7 cellular contexts compared by ENCODE assay signal in the genomic region with DNA sequence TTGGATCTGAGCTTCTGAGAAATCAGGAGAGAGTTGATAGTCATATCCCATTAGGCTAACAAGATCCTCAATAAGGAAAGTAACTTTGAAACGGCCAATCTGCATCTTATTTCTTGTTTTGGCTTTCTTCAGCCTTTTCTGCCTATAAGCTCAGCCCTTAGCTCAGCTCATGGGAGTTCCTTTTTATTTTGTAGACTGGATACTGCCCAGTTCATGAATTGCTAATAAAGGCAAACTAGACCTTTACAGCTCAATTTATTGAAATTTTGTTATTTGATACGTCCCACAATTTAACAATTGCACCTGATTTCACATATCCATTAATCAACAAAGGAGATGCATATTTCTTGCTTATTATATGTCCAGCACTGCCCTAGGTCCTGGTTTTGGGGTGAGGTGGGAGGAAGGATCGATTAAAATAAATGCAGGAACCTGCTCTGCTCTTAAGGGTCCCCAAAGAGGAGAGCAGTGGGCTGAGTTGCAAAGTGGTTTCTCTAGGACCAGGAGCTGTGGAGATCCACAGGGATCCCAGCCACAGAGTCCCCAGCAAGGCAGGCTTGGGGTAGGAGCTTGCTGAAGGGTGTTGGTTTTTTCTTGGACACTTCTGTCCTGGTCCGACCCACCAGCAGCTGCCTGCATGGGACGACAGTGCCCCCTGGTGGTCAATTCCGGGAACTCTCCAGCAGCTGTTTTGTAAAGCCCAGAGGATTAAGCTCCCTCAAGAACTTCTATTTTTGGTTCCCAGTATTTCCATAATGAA. TPM values are rescaled to one million over a fixed set of nuclear protein-coding genes. Genes with fewer than 3 reads are reported as not detected.
A peak's percentile ranks its signal among the peaks of the same experiment; 100 is the strongest.
DNase-seq lines count a peak whose midpoint lies in the region; ATAC-seq and TF ChIP-seq lines count a peak whose summit lies in the region.

No MANE protein-coding gene starts in this region.

- no peak overlapping the region for H2BK120ac ChIP-seq in mesenchymal stem cell (ENCODE audit: low read depth, low read length)

- no peaks in the 10 kb centered on the region for H3K27me3 Mint-ChIP-seq in activated CD4-positive, alpha-beta memory T cell treated with anti-CD3 and anti-CD28 coated beads, Interleukin-2, amount 10 ng/mL, durations not matched to agents 7 days and 5 days

- H3K36me3 ChIP-seq in mesenchymal stem cell (ENCODE audit: control insufficient read depth in 1 of 2, insufficient read depth in 2 of 2, low read depth in 1 of 2, low read length in 2 of 2): no peaks in the 10 kb centered on the region

- peak; percentile 66 for ATAC-seq in HG03378 (IDR thresholded peaks at IDR 0.05; ENCODE audit: unreplicated experiment)

- H4K91ac ChIP-seq in mesenchymal stem cell (ENCODE audit: low read length): no peak overlapping the region

- H2BK12ac ChIP-seq in mesenchymal stem cell (ENCODE audit: low read length in 2 of 2): no peak overlapping the region

- no peak overlapping the region for H3K27ac Mint-ChIP-seq in activated CD4-positive, alpha-beta memory T cell treated with anti-CD3 and anti-CD28 coated beads, Interleukin-2, amount 10 ng/mL, durations not matched to agents 7 days and 5 days

- DNase-seq in NCI-H82 (lab: John Stamatoyannopoulos, UW) (peak; percentile 93), mesenchymal stem cell (peak; percentile 79)
- DNase-seq in activated CD4-positive, alpha-beta memory T cell treated with anti-CD3 and anti-CD28 coated beads, Interleukin-2, amount 10 ng/mL, durations not matched to agents 7 days and 5 days: peak; percentile 85
- DNase-seq in effector CD8-positive, alpha-beta T cell (lab: John Stamatoyannopoulos, UW): peak; percentile 72
- DNase-seq in stimulated activated CD8-positive, alpha-beta memory T cell treated with anti-CD3 and anti-CD28 coated beads, Interleukin-15, amount 100 ng/mL, for 24 hours (ENCODE audit: low read depth): peak; percentile 83

- H3K4me3 ChIP-seq in mesenchymal stem cell (ENCODE audit: insufficient read depth in 1 of 2, low read depth in 1 of 2, low read length in 2 of 2): no peak overlapping the region

- no peak overlapping the region for H3K27ac ChIP-seq in mesenchymal stem cell (ENCODE audit: low read length, poor library complexity, severe bottlenecking)

- H3K36me3 Mint-ChIP-seq in activated CD4-positive, alpha-beta memory T cell treated with anti-CD3 and anti-CD28 coated beads, Interleukin-2, amount 10 ng/mL, durations not matched to agents 7 days and 5 days (ENCODE audit: low read depth): no peaks in the 10 kb centered on the region

- no peak overlapping the region for H2AFZ ChIP-seq in mesenchymal stem cell (ENCODE audit: low read depth, low read length)

- TF ChIP-seq CTCF in GM12874 (IDR thresholded peaks at IDR 0.05; ENCODE audit: insufficient read depth, low read depth, low read length): peak; percentile 93

- H2BK5ac ChIP-seq in mesenchymal stem cell (ENCODE audit: low read depth, low read length, poor library complexity, severe bottlenecking): no peak overlapping the region

- CTCF ChIA-PET in activated CD4-positive, alpha-beta memory T cell treated with anti-CD3 and anti-CD28 coated beads, Interleukin-2, amount 10 ng/mL, durations not matched to agents 7 days and 5 days (lab: Charles Lee): interaction anchor here (0.6 to 4.8 kb wide), 131 partner anchors 8 to 1239 kb away, joined by 3 to 81 read pairs (median 5); a partner anchor contains a TSS

- peaks cover 0 to 5% of the 10 kb centered on the region in 2 experiments for H3K27me3 ChIP-seq in mesenchymal stem cell (ENCODE audit: control insufficient read depth in 1 of 2, insufficient read depth in 1 of 2, low read length in 2 of 2)

- no peak overlapping the region for H4K8ac ChIP-seq in mesenchymal stem cell (ENCODE audit: low read length)

- H3K23ac ChIP-seq in mesenchymal stem cell (ENCODE audit: low read length in 2 of 2): no peak overlapping the region

- no peak overlapping the region for H3K14ac ChIP-seq in mesenchymal stem cell (ENCODE audit: low read length in 2 of 2)

- H3K4me1 ChIP-seq in mesenchymal stem cell (ENCODE audit: control insufficient read depth, insufficient read depth, low read depth, low read length): no peaks in the 10 kb centered on the region

- no peak overlapping the region for H3K4me2 ChIP-seq in mesenchymal stem cell (ENCODE audit: low read length, poor library complexity, severe bottlenecking)

- H3K4me1 Mint-ChIP-seq in activated CD4-positive, alpha-beta memory T cell treated with anti-CD3 and anti-CD28 coated beads, Interleukin-2, amount 10 ng/mL, durations not matched to agents 7 days and 5 days: peaks cover 4% of the 10 kb centered on the region

- no peak overlapping the region for H3K18ac ChIP-seq in mesenchymal stem cell (ENCODE audit: low read depth in 1 of 2, low read length in 2 of 2)

- H3K9me3 ChIP-seq in mesenchymal stem cell (ENCODE audit: control insufficient read depth, low read length): peaks cover 9% of the 10 kb centered on the region

- no peak overlapping the region for H3K4ac ChIP-seq in mesenchymal stem cell (ENCODE audit: low read depth in 1 of 2, low read length in 2 of 2)

- peak overlapping the region; percentile 82 for H3K9ac ChIP-seq in mesenchymal stem cell (ENCODE audit: low read length)

- no peak overlapping the region for H2AK5ac ChIP-seq in mesenchymal stem cell (ENCODE audit: low read length, severe bottlenecking)

- no peak overlapping the region for H3K4me3 Mint-ChIP-seq in activated CD4-positive, alpha-beta memory T cell treated with anti-CD3 and anti-CD28 coated beads, Interleukin-2, amount 10 ng/mL, durations not matched to agents 7 days and 5 days

- H3K9me3 Mint-ChIP-seq in activated CD4-positive, alpha-beta memory T cell treated with anti-CD3 and anti-CD28 coated beads, Interleukin-2, amount 10 ng/mL, durations not matched to agents 7 days and 5 days: no peaks in the 10 kb centered on the region

- H3K79me1 ChIP-seq in mesenchymal stem cell (replicated peaks; ENCODE audit: low read length, poor library complexity, severe bottlenecking): no peaks in the 10 kb centered on the region

- H2BK15ac ChIP-seq in mesenchymal stem cell (ENCODE audit: low read depth, poor library complexity, severe bottlenecking): no peak overlapping the region

- WGBS in mesenchymal stem cell: 40% methylated on average over 6 of the region's 6 CpGs

- POLR2A ChIA-PET in activated CD4-positive, alpha-beta memory T cell treated with anti-CD3 and anti-CD28 coated beads, Interleukin-2, amount 10 ng/mL, durations not matched to agents 7 days and 5 days (lab: Charles Lee): interaction anchor here (0.6 to 3.2 kb wide), 5 partner anchors 23 to 774 kb away, joined by 3 to 13 read pairs (median 7); a partner anchor contains a TSS

RNA-seq across cellular contexts. Expression of a gene that starts 22.9 kb away (rescaled TPM):
- total RNA-seq in activated CD4-positive, alpha-beta memory T cell treated with anti-CD3 and anti-CD28 coated beads, Interleukin-2, amount 10 ng/mL, durations not matched to agents 7 days and 5 days: 10 to 100 TPM; 25.6 to 28.5 TPM
- 44.7 TPM for polyA plus RNA-seq in mesenchymal stem cell (2013, experiment 1 of 2)
- 49.2 TPM for polyA plus RNA-seq in mesenchymal stem cell (2013, experiment 2 of 2)

RNA-seq across cellular contexts. Expression of a gene that starts 40.9 kb away (rescaled TPM):
- 10 to 100 TPM; 11.4 to 12.1 TPM for total RNA-seq in activated CD4-positive, alpha-beta memory T cell treated with anti-CD3 and anti-CD28 coated beads, Interleukin-2, amount 10 ng/mL, durations not matched to agents 7 days and 5 days
- polyA plus RNA-seq in mesenchymal stem cell (2013, experiment 1 of 2): 5.6 TPM
- polyA plus RNA-seq in mesenchymal stem cell (2013, experiment 2 of 2): 5.9 TPM
